ENCODE assay signal across 27 cellular contexts in genomic region chr19:18861917-18862316, GRCh38. TPM values are rescaled to one million over a fixed set of nuclear protein-coding genes. Genes with fewer than 3 reads are reported as not detected.
"Had no signal": no experiment of that assay in that cellular context is flagged by ENCODE, and none has a peak within 500 bp of the region (broad histone marks: within the 10 kb centered on the region; RNA-seq: fewer than 3 reads in every experiment).

No MANE protein-coding gene starts in this region.

- H3K4me3 Mint-ChIP-seq: activated CD4-positive, alpha-beta memory T cell treated with anti-CD3 and anti-CD28 coated beads, Interleukin-2, amount 10 ng/mL, durations not matched to agents 7 days and 5 days; activated CD4-positive, alpha-beta T cell treated with anti-CD3 and anti-CD28 coated beads for 36 hours; activated naive CD4-positive, alpha-beta T cell treated with anti-CD3 and anti-CD28 coated beads, Interleukin-2, amount 50 U/mL, for 24 hours; activated naive CD8-positive, alpha-beta T cell treated with anti-CD3 and anti-CD28 coated beads, Interleukin-2, amount 50 U/mL, for 24 hours; T-cell had no signal

- H3K9me3 ChIP-seq: ascending aorta, body of pancreas had no signal

- DNase-seq: activated CD4-positive, alpha-beta memory T cell treated with anti-CD3 and anti-CD28 coated beads, Interleukin-2, amount 10 ng/mL, durations not matched to agents 7 days and 5 days; activated CD4-positive, alpha-beta T cell treated with anti-CD3 and anti-CD28 coated beads for 36 hours; activated CD4-positive, alpha-beta T cell treated with anti-CD3 and anti-CD28 coated beads, Interleukin-2, amount 50 U/mL, for 1 hour; activated naive CD8-positive, alpha-beta T cell treated with anti-CD3 and anti-CD28 coated beads, Interleukin-2, amount 50 U/mL, for 24 hours; activated T-cell treated with anti-CD3 and anti-CD28 coated beads for 4 hours; amniotic stem cell; body of pancreas; central memory CD4-positive, alpha-beta T cell; IMR-90; KG1; NCI-H1092 treated with DMSO at 0.1 percent for 48 hours; NCI-H1436; NCI-H1694 treated with DMSO at 0.1 percent for 48 hours; NCI-H2081 treated with DMSO at 0.1 percent for 48 hours; NCI-H2227 treated with DMSO at 0.1 percent for 48 hours; NCI-H446 treated with DMSO at 0.1 percent for 48 hours; NCI-H524 treated with DMSO at 0.1 percent for 48 hours; NCI-H748 treated with DMSO at 0.1 percent for 48 hours; PC-3; T-cell; T-helper 2 cell; WERI-Rb-1 had no signal

- ATAC-seq: activated CD4-positive, alpha-beta T cell treated with anti-CD3 and anti-CD28 coated beads for 36 hours; activated naive CD8-positive, alpha-beta T cell treated with anti-CD3 and anti-CD28 coated beads, Interleukin-2, amount 50 U/mL, for 24 hours; body of pancreas; PC-3; Right ventricle myocardium inferior; T-cell had no signal

- H3K27me3 Mint-ChIP-seq: activated CD4-positive, alpha-beta memory T cell treated with anti-CD3 and anti-CD28 coated beads, Interleukin-2, amount 10 ng/mL, durations not matched to agents 7 days and 5 days; activated CD4-positive, alpha-beta T cell treated with anti-CD3 and anti-CD28 coated beads for 36 hours; activated naive CD4-positive, alpha-beta T cell treated with anti-CD3 and anti-CD28 coated beads, Interleukin-2, amount 50 U/mL, for 24 hours; activated naive CD8-positive, alpha-beta T cell treated with anti-CD3 and anti-CD28 coated beads, Interleukin-2, amount 50 U/mL, for 24 hours; T-cell had no signal

- H3K27ac ChIP-seq: ascending aorta, body of pancreas, SK-N-MC, WERI-Rb-1 had no signal

- H3K27ac Mint-ChIP-seq: activated CD4-positive, alpha-beta memory T cell treated with anti-CD3 and anti-CD28 coated beads, Interleukin-2, amount 10 ng/mL, durations not matched to agents 7 days and 5 days; activated CD4-positive, alpha-beta T cell treated with anti-CD3 and anti-CD28 coated beads for 36 hours; activated naive CD4-positive, alpha-beta T cell treated with anti-CD3 and anti-CD28 coated beads, Interleukin-2, amount 50 U/mL, for 24 hours; activated naive CD8-positive, alpha-beta T cell treated with anti-CD3 and anti-CD28 coated beads, Interleukin-2, amount 50 U/mL, for 24 hours; T-cell had no signal

- H3K4me3 ChIP-seq: ascending aorta, body of pancreas, SK-N-MC had no signal

- H3K4me1 ChIP-seq: ascending aorta, body of pancreas had no signal

- H3K4me1 Mint-ChIP-seq: activated CD4-positive, alpha-beta T cell treated with anti-CD3 and anti-CD28 coated beads for 36 hours; activated naive CD4-positive, alpha-beta T cell treated with anti-CD3 and anti-CD28 coated beads, Interleukin-2, amount 50 U/mL, for 24 hours; activated naive CD8-positive, alpha-beta T cell treated with anti-CD3 and anti-CD28 coated beads, Interleukin-2, amount 50 U/mL, for 24 hours had no signal

- H3K27me3 ChIP-seq: ascending aorta, body of pancreas had no signal

- H3K9me3 Mint-ChIP-seq: activated CD4-positive, alpha-beta memory T cell treated with anti-CD3 and anti-CD28 coated beads, Interleukin-2, amount 10 ng/mL, durations not matched to agents 7 days and 5 days; activated naive CD4-positive, alpha-beta T cell treated with anti-CD3 and anti-CD28 coated beads, Interleukin-2, amount 50 U/mL, for 24 hours; activated naive CD8-positive, alpha-beta T cell treated with anti-CD3 and anti-CD28 coated beads, Interleukin-2, amount 50 U/mL, for 24 hours; T-cell had no signal

RNA-seq across cellular contexts. Expression of gene CERS1, which starts 34.0 kb away (rescaled TPM):
- total RNA-seq: activated CD4-positive, alpha-beta memory T cell treated with anti-CD3 and anti-CD28 coated beads, Interleukin-2, amount 10 ng/mL, durations not matched to agents 7 days and 5 days; ascending aorta; MCF 10A had no signal
